ENCODE assay signal across 20 cellular contexts in genomic region chr2:231360881-231361294, GRCh38. TPM values are rescaled to one million over a fixed set of nuclear protein-coding genes. Genes with fewer than 3 reads are reported as not detected.
A peak's percentile ranks its signal among the peaks of the same experiment; 100 is the strongest.
DNase-seq lines count a peak whose midpoint lies in the region; ATAC-seq, FAIRE-seq and TF ChIP-seq lines count a peak whose summit lies in the region.
"Had no signal": no experiment of that assay in that cellular context is flagged by ENCODE, and none has a peak within 500 bp of the region (broad histone marks: within the 10 kb centered on the region; RNA-seq: fewer than 3 reads in every experiment).

No MANE protein-coding gene starts in this region.

- no peak overlapping the region for H3K27ac ChIP-seq in right lobe of liver
- no peak overlapping the region for H3K27ac ChIP-seq in HepG2 (ENCODE audit: extremely low read length, insufficient read depth, low read length)
- H3K27ac ChIP-seq in H1 (ENCODE audit: low read depth, low read length): no peak overlapping the region

- H3K36me3 ChIP-seq in right lobe of liver: no peaks in the 10 kb centered on the region
- no peaks in the 10 kb centered on the region; a peak in 1 of 5 replicates for H3K36me3 ChIP-seq in HepG2 (replicated peaks in 1 of 2; ENCODE audit: control insufficient read depth in 1 of 2, insufficient read depth in 2 of 2, low read length in 2 of 2)
- no peaks in the 10 kb centered on the region for H3K36me3 ChIP-seq in H1 (ENCODE audit: control insufficient read depth in 2 of 4, insufficient read depth in 4 of 4, low read length in 3 of 4)
- H3K36me3 ChIP-seq: neutrophil had no signal

- peak overlapping the region; percentile 38 for H3K4me3 Mint-ChIP-seq in natural killer cell
- H3K4me3 Mint-ChIP-seq: activated naive CD4-positive, alpha-beta T cell treated with anti-CD3 and anti-CD28 coated beads, Interleukin-2, amount 10 ng/mL, durations not matched to agents 7 days and 5 days; CD8-positive, alpha-beta T cell; T-helper 2 cell treated with Interferon-gamma antibody and Interleukin-4, amounts not matched to agents 5 μg/mL and 100 μg/mL, for 36 hours had no signal

- FAIRE-seq in HepG2 (lab: Jason Lieb, UNC): no peak
- FAIRE-seq in H1 (lab: Jason Lieb, UNC): no peak
- FAIRE-seq in D721Med (lab: Jason Lieb, UNC): no peak
- FAIRE-seq: urothelium cell line had no signal

- peak overlapping the region; percentile 79 for H2BK120ac ChIP-seq in H1 (replicated peaks; ENCODE audit: low read depth, low read length)

- H3K79me1 ChIP-seq in H1 (ENCODE audit: low read depth, low read length): no peaks in the 10 kb centered on the region

- H3K9me3 Mint-ChIP-seq in natural killer cell: no peaks in the 10 kb centered on the region
- H3K9me3 Mint-ChIP-seq: activated naive CD4-positive, alpha-beta T cell treated with anti-CD3 and anti-CD28 coated beads, Interleukin-2, amount 10 ng/mL, durations not matched to agents 7 days and 5 days; CD8-positive, alpha-beta T cell; IgD-negative memory B cell; T-helper 2 cell treated with Interferon-gamma antibody and Interleukin-4, amounts not matched to agents 5 μg/mL and 100 μg/mL, for 36 hours had no signal

- TF ChIP-seq POLR2A in right lobe of liver (IDR thresholded peaks at IDR 0.05): no peak
- TF ChIP-seq POLR2A in HepG2 (IDR thresholded peaks at IDR 0.05; ENCODE audit: insufficient read depth in 1 of 2, low read depth in 2 of 2, low read length in 2 of 2): no peak
- no peak for TF ChIP-seq POLR2A in H1 (IDR thresholded peaks at IDR 0.05; ENCODE audit: control extremely low read depth in 1 of 2, low read depth in 2 of 2, low read length in 2 of 2)

- no peak overlapping the region for H3K4me2 ChIP-seq in HepG2 (ENCODE audit: low read depth, low read length)
- no peak overlapping the region for H3K4me2 ChIP-seq in H1 (ENCODE audit: insufficient read depth in 1 of 2, low read depth in 2 of 2, low read length in 2 of 2)

- POLR2A ChIA-PET in HepG2 (lab: Yijun Ruan, JAX): no interaction called here
- POLR2A ChIA-PET in H1 (lab: Charles Lee; ENCODE audit: partially characterized antibody): interaction anchor here (1.1 to 2.0 kb wide), 2 partner anchors 11 to 50 kb away, joined by 4 to 13 read pairs; no protein-coding TSS in a partner anchor

- H3K4ac ChIP-seq in H1 (replicated peaks; ENCODE audit: insufficient read length, low read depth, low read length): peak overlapping the region; percentile 71

- no peaks in the 10 kb centered on the region for H3K9me3 ChIP-seq in right lobe of liver
- no peaks in the 10 kb centered on the region for H3K9me3 ChIP-seq in HepG2 (ENCODE audit: low read length)
- no peaks in the 10 kb centered on the region for H3K9me3 ChIP-seq in H1 (ENCODE audit: insufficient read depth in 2 of 2, low read depth in 1 of 2, low read length in 1 of 2)
- H3K9me3 ChIP-seq: neutrophil had no signal

- WGBS in right lobe of liver (ENCODE audit: insufficient coverage, low coverage, low lambda C conversion rate, missing lambda C conversion rate): 60% methylated on average over 2 of the region's 10 CpGs
- 95% methylated on average over 9 of the region's 10 CpGs for WGBS in HepG2 (ENCODE audit: low lambda C conversion rate)
- 87% methylated on average over 10 of the region's 10 CpGs; no CpG with 5 or more reads in 1 of the 2 experiments for WGBS in H1 (ENCODE audit: extremely low coverage in 1 of 2, insufficient coverage in 1 of 2, insufficient read length in 1 of 2, insufficient replicate concordance in 2 of 2, low coverage in 1 of 2, low lambda C conversion rate in 2 of 2, missing lambda C conversion rate in 1 of 2), 2 experiments

- no peak overlapping the region for H3K56ac ChIP-seq in H1 (replicated peaks; ENCODE audit: insufficient read length, low read depth, low read length)

- H2BK5ac ChIP-seq in H1 (ENCODE audit: low read depth, low read length): peak overlapping the region; percentile 48; the same call in 1 of the 2 replicates

- peak overlapping the region; percentile 38; the same call in 1 of the 2 replicates for H3K18ac ChIP-seq in H1 (ENCODE audit: extremely low read depth, low read length)

- no peak overlapping the region for H3K14ac ChIP-seq in H1 (ENCODE audit: insufficient read length)

- in situ Hi-C loops in HepG2 (cut with HindIII; ENCODE audit: extremely low pct_ligation_motif_present, low pct_unique_long_range_greater_than_20kb): no loop called here

- BruUV-seq in HepG2 (replicated peaks; lab: Mats Ljungman, UMichigan): no TSS peak

- DNase-seq in right lobe of liver (no peak), HepG2 (ENCODE audit: low spot score) (no peak), H1 (ENCODE audit: low read depth in 1 of 2, low spot score in 2 of 2) (no peak), natural killer cell (no peak), middle frontal gyrus (ENCODE audit: extremely low spot score, low spot score) (no peak), D721Med (ENCODE audit: insufficient read length, low spot score) (no peak)
- no peak for DNase-seq in activated naive CD4-positive, alpha-beta T cell (lab: John Stamatoyannopoulos, UW)
- DNase-seq in activated CD8-positive, alpha-beta memory T cell treated with anti-CD3 and anti-CD28 coated beads for 24 hours: no peak
- DNase-seq: activated CD8-positive, alpha-beta memory T cell treated with anti-CD3 and anti-CD28 coated beads, Interleukin-2, amount 50 U/mL, for 48 hours; activated naive CD4-positive, alpha-beta T cell treated with anti-CD3 and anti-CD28 coated beads, Interleukin-2, amount 10 ng/mL, durations not matched to agents 7 days and 5 days; CD8-positive, alpha-beta T cell; DMS79 treated with DMSO at 0.1 percent for 48 hours; islet precursor cell; MM.1S; NCI-H1930; NCI-H510A treated with DMSO at 0.1 percent for 48 hours had no signal

- no peak overlapping the region for H3K23ac ChIP-seq in H1 (ENCODE audit: insufficient read length)

- no peaks in the 10 kb centered on the region for H3K23me2 ChIP-seq in H1 (ENCODE audit: low read depth, low read length)

- peak overlapping the region; percentile 44 for H4K91ac ChIP-seq in H1 (replicated peaks; ENCODE audit: insufficient read length, low read length)

- H3K27me3 ChIP-seq in right lobe of liver (no peaks in the 10 kb centered on the region), HepG2 (ENCODE audit: control insufficient read depth in 1 of 2, insufficient read depth in 2 of 2, low read length in 2 of 2) (no peaks in the 10 kb centered on the region), H1 (replicated peaks in 1 of 4; ENCODE audit: control insufficient read depth in 3 of 4, extremely low read depth in 1 of 4, insufficient read depth in 3 of 4, low read length in 3 of 4) (no peaks in the 10 kb centered on the region)
- H3K27me3 ChIP-seq: neutrophil had no signal

- H2AFZ ChIP-seq in HepG2 (ENCODE audit: low read length) (no peak overlapping the region), H1 (ENCODE audit: low read length) (no peak overlapping the region)

- H4K8ac ChIP-seq in H1 (ENCODE audit: extremely low read depth, insufficient read depth, low read length): peak overlapping the region; percentile 7

- no peak for TF ChIP-seq RAD21 in HepG2 (CRISPR knock-in tag; IDR thresholded peaks at IDR 0.05)
- TF ChIP-seq RAD21 in H1 (IDR thresholded peaks at IDR 0.05 in 1 of 2, conservative IDR thresholded peaks at IDR 0.05 in 1 of 2; ENCODE audit: low read depth in 2 of 2, low read length in 2 of 2): no peak

- peak; percentile 28 to 63 (median 50) for ATAC-seq in right lobe of liver
- ATAC-seq in HepG2: no peak
- ATAC-seq in natural killer cell: no peak
- ATAC-seq: CD8-positive, alpha-beta T cell had no signal

- no peak overlapping the region for H2BK15ac ChIP-seq in H1 (ENCODE audit: low read length)

- H3K4me1 ChIP-seq in right lobe of liver: no peaks in the 10 kb centered on the region
- H3K4me1 ChIP-seq in HepG2 (ENCODE audit: insufficient read depth, low read length): peaks cover 14% of the 10 kb centered on the region
- peaks cover 4 to 17% (median 6%) of the 10 kb centered on the region in 4 experiments for H3K4me1 ChIP-seq in H1 (replicated peaks in 1 of 4; ENCODE audit: control insufficient read depth in 3 of 4, insufficient read depth in 4 of 4, low read length in 3 of 4)

- no peaks in the 10 kb centered on the region for H4K20me1 ChIP-seq in HepG2 (ENCODE audit: insufficient read depth, low read length)
- H4K20me1 ChIP-seq in H1 (replicated peaks in 1 of 2; ENCODE audit: control insufficient read depth in 1 of 2, insufficient read depth in 2 of 2, low read length in 2 of 2): no peaks in the 10 kb centered on the region

- H3K79me2 ChIP-seq in HepG2 (ENCODE audit: insufficient read depth, low read length) (no peaks in the 10 kb centered on the region), H1 (ENCODE audit: control insufficient read depth in 1 of 2, insufficient read depth in 2 of 2, low read length in 2 of 2) (no peaks in the 10 kb centered on the region)

- no peaks in the 10 kb centered on the region for H3K36me3 Mint-ChIP-seq in natural killer cell
- H3K36me3 Mint-ChIP-seq: activated naive CD4-positive, alpha-beta T cell treated with anti-CD3 and anti-CD28 coated beads, Interleukin-2, amount 10 ng/mL, durations not matched to agents 7 days and 5 days; CD8-positive, alpha-beta T cell had no signal

- no peak overlapping the region for H4K5ac ChIP-seq in H1 (ENCODE audit: insufficient read length, low read depth, low read length)

- H2BK12ac ChIP-seq in H1 (ENCODE audit: low read depth, low read length): peak overlapping the region; percentile 35; the same call in 1 of the 2 replicates

- H3K4me1 Mint-ChIP-seq in natural killer cell: peaks cover 27 to 33% of the 10 kb centered on the region in 2 donors

- H2AK5ac ChIP-seq in H1 (ENCODE audit: low read depth, low read length): peak overlapping the region; percentile 70; the same call in 1 of the 2 replicates

- no peaks in the 10 kb centered on the region for H3K27me3 Mint-ChIP-seq in natural killer cell (ENCODE audit: low read depth in 2 of 2)

- H3K4me3 ChIP-seq in right lobe of liver: no peak overlapping the region
- no peak overlapping the region for H3K4me3 ChIP-seq in HepG2 (replicated peaks in 1 of 3; ENCODE audit: insufficient read depth in 1 of 3, low read depth in 2 of 3, low read length in 3 of 3)
- H3K4me3 ChIP-seq in H1 (ENCODE audit: extremely low read depth in 1 of 4, insufficient read depth in 2 of 4, low read depth in 3 of 4, low read length in 4 of 4): no peak overlapping the region

- TF ChIP-seq CTCF in right lobe of liver (IDR thresholded peaks at IDR 0.05) (no peak), HepG2 (CRISPR knock-in tag; IDR thresholded peaks at IDR 0.05) (no peak), H1 (IDR thresholded peaks at IDR 0.05; ENCODE audit: control extremely low read depth in 1 of 3, insufficient read depth in 1 of 3, low read depth in 1 of 3, low read length in 3 of 3) (no peak), natural killer cell (IDR thresholded peaks at IDR 0.05) (no peak), D721Med (IDR thresholded peaks at IDR 0.05; ENCODE audit: insufficient read depth, missing control alignments) (no peak)

- intact Hi-C loops in right lobe of liver (cut with DNase I): no loop called here
- intact Hi-C loops in HepG2 (cut with micrococcal nuclease; ENCODE audit: unreplicated experiment): no loop called here
- intact Hi-C loops in natural killer cell (cut with micrococcal nuclease): loop anchor here (5.0 kb wide), 1 partner anchor 51 kb away; no protein-coding TSS in a partner anchor

- CTCF ChIA-PET in HepG2 (lab: Yijun Ruan, JAX; ENCODE audit: low intra/inter-chr PET ratio, low total read pairs): no interaction called here
- CTCF ChIA-PET in H1 (lab: Charles Lee; ENCODE audit: partially characterized antibody): interaction anchor here (0.7 to 26.8 kb wide), 7 partner anchors 12 to 178 kb away, joined by 3 to 617 read pairs (median 9); partner anchors contain the start of gene B3GNT7

- peak overlapping the region; percentile 87 to 95 for H3K27ac Mint-ChIP-seq in natural killer cell
- H3K27ac Mint-ChIP-seq: activated naive CD4-positive, alpha-beta T cell treated with anti-CD3 and anti-CD28 coated beads, Interleukin-2, amount 10 ng/mL, durations not matched to agents 7 days and 5 days; T-helper 2 cell treated with Interferon-gamma antibody and Interleukin-4, amounts not matched to agents 5 μg/mL and 100 μg/mL, for 36 hours had no signal

- peak overlapping the region; percentile 15; the same call in 1 of the 2 replicates for H2BK20ac ChIP-seq in H1 (ENCODE audit: low read length)

- TF ChIP-seq EP300 in HepG2 (IDR thresholded peaks at IDR 0.05; ENCODE audit: low read depth in 2 of 2, low read length in 2 of 2): no peak
- no peak for TF ChIP-seq EP300 in HepG2 (CRISPR knock-in tag; IDR thresholded peaks at IDR 0.05; ENCODE audit: borderline replicate concordance)
- no peak for TF ChIP-seq EP300 in H1 (IDR thresholded peaks at IDR 0.05; ENCODE audit: borderline replicate concordance in 1 of 2, low read depth in 2 of 2, low read length in 2 of 2)

- H3K9ac ChIP-seq in HepG2 (ENCODE audit: insufficient read depth, low read depth, low read length): no peak overlapping the region
- H3K9ac ChIP-seq in H1 (replicated peaks in 1 of 4; ENCODE audit: extremely low read depth in 1 of 4, low read depth in 3 of 4, low read length in 3 of 4): no peak overlapping the region

RNA-seq across cellular contexts. Expression of gene B3GNT7, which starts 34.6 kb away (rescaled TPM):
- total RNA-seq in right lobe of liver (1 to 10 TPM in 3 of 6 experiments, under 1 TPM in 3; 0.73 to 5.3 (median 0.96) TPM), HepG2 (2016; rRNA removed; fragmentation: Illumina TruSeq; extraction: Trizol) (0.24 TPM in 1 of 2 replicates, not detected in the other), natural killer cell (100 to 1,000 TPM in 2 of 3 donors, 10 to 100 TPM in 1; 87.5 to 151 (median 113) TPM)
- total RNA-seq in HepG2 (2016; cell fraction: cytosol; rRNA removed; fragmentation: Illumina TruSeq; extraction: Trizol; ENCODE audit: low read depth): 0.18 TPM in 1 of 2 replicates, not detected in the other
- total RNA-seq in HepG2 (2016; cell fraction: insoluble cytoplasmic fraction; rRNA removed; fragmentation: Illumina TruSeq; extraction: Trizol): 0.13 and 0.24 TPM in 2 replicates
- total RNA-seq in HepG2 (2016; cell fraction: membrane; rRNA removed; fragmentation: Illumina TruSeq; extraction: Trizol): 0.07 and 0.19 TPM in 2 replicates
- 0.28 and 0.59 TPM in 2 replicates for total RNA-seq in HepG2 (2016; cell fraction: nucleus; rRNA removed; fragmentation: Illumina TruSeq; extraction: Trizol)
- polyA plus RNA-seq in HepG2 (2011; rRNA removed) (0.04 and 0.12 TPM in 2 replicates), H1 (2011; rRNA removed) (26.4 and 27.7 TPM in 2 replicates)
- 0.12 and 0.30 TPM in 2 replicates for polyA plus RNA-seq in HepG2 (2011; cell fraction: cytosol; rRNA removed)
- 0.21 and 0.24 TPM in 2 replicates for polyA plus RNA-seq in HepG2 (2011; cell fraction: nucleus; rRNA removed)
- polyA plus RNA-seq in HepG2 (2012): 0.07 TPM in 1 of 2 replicates, not detected in the other
- 0.03 and 0.06 TPM in 2 replicates for polyA plus RNA-seq in HepG2 (2016; cell fraction: cytosol; fragmentation: Illumina TruSeq; extraction: Trizol; ENCODE audit: low read depth)
- polyA plus RNA-seq in HepG2 (2016; cell fraction: insoluble cytoplasmic fraction; fragmentation: Illumina TruSeq; extraction: Trizol; ENCODE audit: low read depth): 0.20 TPM in 1 of 2 replicates, not detected in the other
- 0.10 and 0.13 TPM in 2 replicates for polyA plus RNA-seq in HepG2 (2016; cell fraction: membrane; fragmentation: Illumina TruSeq; extraction: Trizol; ENCODE audit: low read depth)
- 0.40 and 0.51 TPM in 2 replicates for polyA plus RNA-seq in HepG2 (2016; cell fraction: nucleus; fragmentation: Illumina TruSeq; extraction: Trizol; ENCODE audit: insufficient read depth, low read depth)
- polyA minus RNA-seq in HepG2 (2011; rRNA and poly(A)+ RNA removed; ENCODE audit: low replicate concordance): 0.09 and 1.4 TPM in 2 replicates
- 0.35 and 0.59 TPM in 2 replicates for polyA minus RNA-seq in HepG2 (2011; cell fraction: cytosol; rRNA and poly(A)+ RNA removed)
- polyA minus RNA-seq in HepG2 (2011; cell fraction: nucleus; rRNA and poly(A)+ RNA removed): 0.64 TPM in 1 of 2 replicates, not detected in the other
- 72.5 and 73.1 TPM in 2 replicates for total RNA-seq in H1 (2021; fragmentation: NEBNext Ultra II Directional; extraction: Animal tissue kit (Norgen Biotek cat#: 25700))
- 15.1 TPM for polyA plus RNA-seq in H1 (2011; cell fraction: cytosol; rRNA removed)
- polyA plus RNA-seq in H1 (2011; cell fraction: nucleus; rRNA removed): 33.9 TPM
- 54.0 to 78.2 TPM (median 68.9 TPM) in 4 replicates for polyA plus RNA-seq in H1 (2012, experiment 1 of 2)
- 70.7 TPM for polyA plus RNA-seq in H1 (2012, experiment 2 of 2)
- polyA plus RNA-seq in H1 (2013, experiment 1 of 2): 150 TPM
- 144 TPM for polyA plus RNA-seq in H1 (2013, experiment 2 of 2)
- 19.3 and 21.6 TPM in 2 replicates for polyA minus RNA-seq in H1 (2011; rRNA and poly(A)+ RNA removed)
- polyA minus RNA-seq in H1 (2011; cell fraction: cytosol; rRNA and poly(A)+ RNA removed): 41.2 TPM
- 19.9 TPM for polyA minus RNA-seq in H1 (2011; cell fraction: nucleus; rRNA and poly(A)+ RNA removed)

Comparison
In these comparisons a context has a peak if more than half of its experiments do, and no peak if none do; other contexts are left out.
1. ATAC-seq: peak in right lobe of liver (4 of 4); none in HepG2 (single experiment) and natural killer cell (0 of 3).
2. RNA of gene B3GNT7, which starts 34.6 kb away (total RNA-seq): 87.5 to 151 TPM in natural killer cell and 72.5 to 73.1 TPM in H1; 0.73 to 5.3 TPM in right lobe of liver and 0.07 to 0.59 TPM in HepG2; every median in the first group is over 10 times any median in the second.